9 cellular contexts compared by ENCODE assay signal in genomic region chr16:15509593-15510520, GRCh38.
DNase-seq lines count a peak whose midpoint lies in the region; ATAC-seq and TF ChIP-seq lines count a peak whose summit lies in the region.
"Had no signal": no experiment of that assay in that cellular context is flagged by ENCODE, and none has a peak within 500 bp of the region (broad histone marks: within the 10 kb centered on the region; RNA-seq: fewer than 3 reads in every experiment).

No MANE protein-coding gene starts in this region.

- H3K36me3 ChIP-seq in CD8-positive, alpha-beta T cell (ENCODE audit: insufficient read depth, low read length) = no peaks in the 10 kb centered on the region
- H3K36me3 ChIP-seq in iPS-20b (ENCODE audit: insufficient read depth, low read depth, low read length) (no peaks in the 10 kb centered on the region), mucosa of descending colon (ENCODE audit: low read depth) (no peaks in the 10 kb centered on the region)

- peak overlapping the region; percentile 63; the same call in 1 of the 2 replicates for H3K9ac ChIP-seq in iPS-20b (ENCODE audit: low read depth, low read length)

- peak overlapping the region; percentile 30 for H3K27ac Mint-ChIP-seq in CD8-positive, alpha-beta T cell

- no peaks in the 10 kb centered on the region for H3K9me3 Mint-ChIP-seq in CD8-positive, alpha-beta T cell
- H3K9me3 Mint-ChIP-seq in activated T-cell treated with anti-CD3 and anti-CD28 coated beads, Interleukin-2, amount 50 U/mL, for 4 hours = no peaks in the 10 kb centered on the region

- POLR2A ChIA-PET in CD8-positive, alpha-beta T cell (lab: Charles Lee) = interaction anchor here (0.8 kb wide), 1 partner anchor 94 kb away, joined by 3 read pairs; no protein-coding TSS in a partner anchor

- H3K27me3 ChIP-seq in CD8-positive, alpha-beta T cell (ENCODE audit: insufficient read depth, low read length) = no peaks in the 10 kb centered on the region
- no peaks in the 10 kb centered on the region for H3K27me3 ChIP-seq in iPS-20b (ENCODE audit: insufficient read depth, low read length)

- peak; percentile 50 for ATAC-seq in CD8-positive, alpha-beta T cell
- peak; percentile 41 to 52 for ATAC-seq in activated T-cell treated with anti-CD3 and anti-CD28 coated beads, Interleukin-2, amount 50 U/mL, for 4 hours
- no peak for ATAC-seq in mucosa of descending colon
- ATAC-seq in GM21526 (IDR thresholded peaks at IDR 0.05; ENCODE audit: low FRiP score, unreplicated experiment) = no peak
- ATAC-seq: left lobe of liver had no signal

- no peaks in the 10 kb centered on the region for H3K36me3 Mint-ChIP-seq in CD8-positive, alpha-beta T cell
- H3K36me3 Mint-ChIP-seq in activated T-cell treated with anti-CD3 and anti-CD28 coated beads, Interleukin-2, amount 50 U/mL, for 4 hours (ENCODE audit: insufficient read depth) = no peaks in the 10 kb centered on the region

- CTCF ChIA-PET in CD8-positive, alpha-beta T cell (lab: Charles Lee) = no interaction called here

- intact Hi-C loops in CD8-positive, alpha-beta T cell (cut with DNase I, micrococcal nuclease) = no loop called here
- intact Hi-C loops in mucosa of descending colon (cut with DNase I, micrococcal nuclease) = no loop called here

- H3K27ac ChIP-seq in CD8-positive, alpha-beta T cell (ENCODE audit: low read depth, low read length) = no peak overlapping the region
- peak overlapping the region; percentile 77 for H3K27ac ChIP-seq in iPS-20b (ENCODE audit: low read length)

- no peaks in the 10 kb centered on the region for H3K27me3 Mint-ChIP-seq in CD8-positive, alpha-beta T cell (ENCODE audit: low read depth)
- H3K27me3 Mint-ChIP-seq in activated T-cell treated with anti-CD3 and anti-CD28 coated beads, Interleukin-2, amount 50 U/mL, for 4 hours (ENCODE audit: low read depth) = peaks cover 5% of the 10 kb centered on the region

- TF ChIP-seq CTCF in CD8-positive, alpha-beta T cell (IDR thresholded peaks at IDR 0.05) = no peak
- no peak for TF ChIP-seq CTCF in mucosa of descending colon (IDR thresholded peaks at IDR 0.05)

- no peak overlapping the region for H3K4me3 Mint-ChIP-seq in CD8-positive, alpha-beta T cell
- no peak overlapping the region for H3K4me3 Mint-ChIP-seq in activated T-cell treated with anti-CD3 and anti-CD28 coated beads, Interleukin-2, amount 50 U/mL, for 4 hours

- H3K9me3 ChIP-seq in CD8-positive, alpha-beta T cell (ENCODE audit: low read length) = no peaks in the 10 kb centered on the region
- H3K9me3 ChIP-seq in iPS-20b (ENCODE audit: insufficient read depth, low read depth, low read length) (no peaks in the 10 kb centered on the region), mucosa of descending colon (no peaks in the 10 kb centered on the region)

- H3K4me3 ChIP-seq in CD8-positive, alpha-beta T cell (ENCODE audit: low read depth, low read length) = no peak overlapping the region
- H3K4me3 ChIP-seq in iPS-20b (ENCODE audit: low read length) (peak overlapping the region; percentile 5; the same call in 1 of the 2 replicates), mucosa of descending colon (no peak overlapping the region)

- peaks cover 6% of the 10 kb centered on the region for H3K4me1 ChIP-seq in CD8-positive, alpha-beta T cell (ENCODE audit: insufficient read depth, low read length)
- H3K4me1 ChIP-seq in iPS-20b (ENCODE audit: insufficient read depth, low read length) = peaks cover 17% of the 10 kb centered on the region; the same call in 1 of the 2 replicates
- H3K4me1 ChIP-seq in mucosa of descending colon (ENCODE audit: low read depth) = no peaks in the 10 kb centered on the region

- DNase-seq in CD8-positive, alpha-beta T cell = peak in 2 of 7 experiments; percentile 26 to 29
- DNase-seq in HT1080 (ENCODE audit: low read depth) (peak; percentile 37), midbrain (lab: John Stamatoyannopoulos, UW) (no peak), mucosa of descending colon (no peak), NCI-H2081 treated with DMSO at 0.1 percent for 48 hours (lab: John Stamatoyannopoulos, UW) (no peak)
- DNase-seq in activated T-cell treated with anti-CD3 and anti-CD28 coated beads, Interleukin-2, amount 50 U/mL, for 4 hours = no peak

- peaks cover 14% of the 10 kb centered on the region for H3K4me1 Mint-ChIP-seq in CD8-positive, alpha-beta T cell (ENCODE audit: low read depth)
- H3K4me1 Mint-ChIP-seq in activated T-cell treated with anti-CD3 and anti-CD28 coated beads, Interleukin-2, amount 50 U/mL, for 4 hours (ENCODE audit: low read depth) = peaks cover 16% of the 10 kb centered on the region

Comparison
In these comparisons a context has a peak if more than half of its experiments do, and no peak if none do; other contexts are left out.
1. ATAC-seq: peak in CD8-positive, alpha-beta T cell (single experiment) and activated T-cell treated with anti-CD3 and anti-CD28 coated beads, Interleukin-2, amount 50 U/mL, for 4 hours (2 of 2); none in mucosa of descending colon (single experiment) and GM21526 (single experiment).